ENCODE assay signal across 27 cellular contexts in genomic region chr4:86675548-86675947, GRCh38.
"Had no signal": no experiment of that assay in that cellular context is flagged by ENCODE, and none has a peak within 500 bp of the region (broad histone marks: within the 10 kb centered on the region; RNA-seq: fewer than 3 reads in every experiment).

No MANE protein-coding gene starts in this region.

- H3K27ac ChIP-seq: adrenal gland, coronary artery, dorsolateral prefrontal cortex, esophagus muscularis mucosa, gastroesophageal sphincter, heart right ventricle, hepatocyte had no signal

- H3K4me1 ChIP-seq: adrenal gland, esophagus muscularis mucosa, gastroesophageal sphincter, heart right ventricle had no signal

- H3K36me3 ChIP-seq: adrenal gland, esophagus muscularis mucosa, heart right ventricle had no signal

- ATAC-seq: activated CD4-positive, alpha-beta T cell treated with anti-CD3 and anti-CD28 coated beads for 36 hours; activated CD8-positive, alpha-beta memory T cell treated with anti-CD3 and anti-CD28 coated beads, Interleukin-2, amount 10 ng/mL, durations not matched to agents 7 days and 5 days; activated CD8-positive, alpha-beta T cell treated with anti-CD3 and anti-CD28 coated beads, Interleukin-2, amount 10 ng/mL, durations not matched to agents 7 days and 5 days; activated naive CD8-positive, alpha-beta T cell treated with anti-CD3 and anti-CD28 coated beads, Interleukin-2, amount 50 U/mL, for 24 hours; gastroesophageal sphincter; heart right ventricle had no signal

- H3K27me3 ChIP-seq: adrenal gland, dorsolateral prefrontal cortex, esophagus muscularis mucosa, gastroesophageal sphincter, heart right ventricle, hepatocyte had no signal

- H3K9me3 ChIP-seq: adrenal gland, esophagus muscularis mucosa, gastroesophageal sphincter, heart right ventricle had no signal

- DNase-seq: activated CD4-positive, alpha-beta memory T cell treated with anti-CD3 and anti-CD28 coated beads for 36 hours; activated CD4-positive, alpha-beta T cell treated with anti-CD3 and anti-CD28 coated beads for 36 hours; activated CD4-positive, alpha-beta T cell treated with anti-CD3 and anti-CD28 coated beads, Interleukin-2, amount 10 ng/mL, durations not matched to agents 24 days and 14 days; activated CD4-positive, CD25-positive, alpha-beta regulatory T cell; activated CD4-positive, CD25-positive, alpha-beta regulatory T cell treated with anti-CD3 and anti-CD28 coated beads, Interleukin-2, amount 50 U/mL, for 72 hours; activated CD8-positive, alpha-beta memory T cell treated with anti-CD3 and anti-CD28 coated beads, Interleukin-2, amount 10 ng/mL, durations not matched to agents 7 days and 5 days; activated CD8-positive, alpha-beta memory T cell treated with anti-CD3 and anti-CD28 coated beads, Interleukin-2, amount 50 U/mL, for 4 hours; activated CD8-positive, alpha-beta T cell treated with anti-CD3 and anti-CD28 coated beads, Interleukin-2, amount 10 ng/mL, durations not matched to agents 7 days and 5 days; activated effector memory CD4-positive, alpha-beta T cell treated with anti-CD3 and anti-CD28 coated beads, Interleukin-2, amount 50 U/mL, for 16 hours; activated naive CD4-positive, alpha-beta T cell treated with anti-CD3 and anti-CD28 coated beads for 36 hours; activated naive CD8-positive, alpha-beta T cell treated with anti-CD3 and anti-CD28 coated beads for 36 hours; activated naive CD8-positive, alpha-beta T cell treated with anti-CD3 and anti-CD28 coated beads, Interleukin-2, amount 50 U/mL, for 24 hours; activated T-cell treated with anti-CD3 and anti-CD28 coated beads, Interleukin-2, amount 50 U/mL, for 1 hour; activated T-cell treated with anti-CD3 and anti-CD28 coated beads, Interleukin-2, amount 50 U/mL, for 48 hours; adrenal gland; amygdala; aorta; dorsolateral prefrontal cortex; effector memory CD4-positive, alpha-beta T cell; endodermal cell; foreskin melanocyte; heart right ventricle; T-helper 9 cell had no signal

- H3K4me3 ChIP-seq: adrenal gland, coronary artery, dorsolateral prefrontal cortex, esophagus muscularis mucosa, gastroesophageal sphincter, heart right ventricle, hepatocyte had no signal
